In genomic region chr18:73279499-73279898, GRCh38 we compare ENCODE assay signal across 14 cellular contexts.
"Had no signal": no experiment of that assay in that cellular context is flagged by ENCODE, and none has a peak within 500 bp of the region (broad histone marks: within the 10 kb centered on the region; RNA-seq: fewer than 3 reads in every experiment).

No MANE protein-coding gene starts in this region.

- H3K4me2 ChIP-seq: neural progenitor cell had no signal

- H3K4me3 ChIP-seq: body of pancreas, neural progenitor cell, ovary, sigmoid colon, thoracic aorta had no signal

- H3K27ac ChIP-seq: body of pancreas, neural progenitor cell, ovary, sigmoid colon, thoracic aorta had no signal

- H3K27me3 ChIP-seq: body of pancreas, neural progenitor cell, ovary, sigmoid colon had no signal

- DNase-seq: activated naive CD8-positive, alpha-beta T cell treated with anti-CD3 and anti-CD28 coated beads for 36 hours; amygdala; body of pancreas; central memory CD4-positive, alpha-beta T cell; effector CD8-positive, alpha-beta T cell; foreskin melanocyte; left colon; midbrain; ovary; sigmoid colon; stimulated activated CD4-positive, alpha-beta T cell treated with anti-CD3 and anti-CD28 coated beads, Interleukin-2, amount 100 ng/mL, for 24 hours had no signal

- H3K36me3 ChIP-seq: neural progenitor cell, ovary, sigmoid colon, thoracic aorta had no signal

- ATAC-seq: activated CD4-positive, CD25-positive, alpha-beta regulatory T cell treated with anti-CD3 and anti-CD28 coated beads, Interleukin-2, amount 50 U/mL, for 24 hours; body of pancreas; left colon had no signal

- H2AFZ ChIP-seq: neural progenitor cell had no signal

- H3K9ac ChIP-seq: neural progenitor cell had no signal

- H3K9me3 ChIP-seq: body of pancreas, ovary, thoracic aorta had no signal

- H3K4me1 ChIP-seq: body of pancreas, neural progenitor cell, sigmoid colon had no signal
